Comparison of ENCODE assay signal across 10 cellular contexts in the genomic region with DNA sequence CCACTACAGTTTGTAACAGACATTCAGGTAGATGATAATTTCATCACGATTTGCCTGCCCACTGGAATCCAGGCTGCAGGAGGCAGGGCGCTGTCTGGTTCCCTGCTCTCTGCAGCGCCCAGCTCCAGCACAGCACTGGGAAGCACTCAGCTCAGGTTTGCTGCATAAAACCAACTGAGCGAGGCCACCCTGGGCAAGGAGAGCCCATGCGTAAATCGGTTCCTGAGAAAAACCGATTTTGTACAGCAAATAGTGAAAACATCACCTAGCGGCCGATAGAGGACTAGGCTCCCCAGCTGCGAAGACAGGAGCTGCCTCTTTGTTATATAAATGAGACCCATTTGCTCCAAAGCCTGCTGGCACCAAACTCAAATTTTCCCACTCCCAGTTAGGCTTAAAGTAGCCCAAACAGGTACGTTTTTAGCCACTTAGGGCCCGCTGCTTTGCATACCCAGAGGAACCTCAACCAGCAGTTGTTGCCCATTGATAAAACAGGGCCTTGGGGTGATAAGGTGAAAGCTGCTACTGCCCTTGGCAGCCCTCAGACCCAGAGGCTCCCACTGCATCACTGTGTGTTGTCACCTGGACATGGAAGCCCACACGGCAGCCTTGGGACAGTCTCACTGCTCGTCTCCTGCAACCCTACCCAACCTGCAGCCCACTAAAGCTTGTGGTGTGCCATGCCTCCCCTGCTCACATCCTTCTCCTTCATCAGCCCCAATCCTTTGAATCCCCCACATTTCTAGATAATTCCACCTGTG. TPM values are rescaled to one million over a fixed set of nuclear protein-coding genes. Genes with fewer than 3 reads are reported as not detected.
DNase-seq lines count a peak whose midpoint lies in the region; ATAC-seq and TF ChIP-seq lines count a peak whose summit lies in the region.
"Had no signal": no experiment of that assay in that cellular context is flagged by ENCODE, and none has a peak within 500 bp of the region (broad histone marks: within the 10 kb centered on the region; RNA-seq: fewer than 3 reads in every experiment).

No MANE protein-coding gene starts in this region.

- peak; percentile 23; the same call in 1 of the 3 replicates for TF ChIP-seq CTCF in GM12872 (IDR thresholded peaks at IDR 0.05; ENCODE audit: insufficient read depth, low read depth, low read length)
- TF ChIP-seq CTCF in OCI-LY3 (IDR thresholded peaks at IDR 0.05; ENCODE audit: low read depth, low read length): peak; percentile 38
- TF ChIP-seq CTCF in endothelial cell (IDR thresholded peaks at IDR 0.05; ENCODE audit: unreplicated experiment): peak; percentile 41
- peak; percentile 51 for TF ChIP-seq CTCF in retinal pigment epithelial cell (conservative IDR thresholded peaks at IDR 0.05; ENCODE audit: low read depth, low read length)

- peaks cover 7% of the 10 kb centered on the region for H3K27me3 Mint-ChIP-seq in endothelial cell (ENCODE audit: unreplicated experiment)

- ATAC-seq in GM19452 (IDR thresholded peaks at IDR 0.05; ENCODE audit: unreplicated experiment) (no peak), HG03571 (IDR thresholded peaks at IDR 0.05; ENCODE audit: unreplicated experiment) (no peak)

- H4K20me1 ChIP-seq in OCI-LY3 (ENCODE audit: insufficient read depth, low read length): no peaks in the 10 kb centered on the region

- H3K4me3 ChIP-seq in OCI-LY3 (ENCODE audit: low read length) (no peak overlapping the region), retinal pigment epithelial cell (ENCODE audit: low read length) (no peak overlapping the region)

- H3K27me3 ChIP-seq in OCI-LY3 (ENCODE audit: low read depth, low read length): 0 out of 2 replicates have a peak, but pooled peaks cover 2% of the 10 kb centered on the region

- no peaks in the 10 kb centered on the region for H3K9me3 ChIP-seq in OCI-LY3 (ENCODE audit: insufficient read depth, low read length)

- H2AFZ ChIP-seq in OCI-LY3 (ENCODE audit: low read depth, low read length): no peak overlapping the region

- H3K79me2 ChIP-seq in OCI-LY3 (ENCODE audit: low read length): no peaks in the 10 kb centered on the region

- no peak overlapping the region for H3K27ac ChIP-seq in OCI-LY3 (ENCODE audit: low read length)

- no peak overlapping the region for H3K4me2 ChIP-seq in OCI-LY3 (ENCODE audit: low read length)

- H3K4me3 Mint-ChIP-seq in endothelial cell (ENCODE audit: unreplicated experiment): no peak overlapping the region

- no peaks in the 10 kb centered on the region for H3K36me3 ChIP-seq in OCI-LY3 (replicated peaks; ENCODE audit: low read depth, low read length)

- DNase-seq in endothelial cell (ENCODE audit: low spot score) (no peak), retinal pigment epithelial cell (ENCODE audit: low read depth) (no peak), Kasumi-1 (lab: John Stamatoyannopoulos, UW) (no peak)
- DNase-seq: activated CD4-positive, alpha-beta T cell treated with anti-CD3 and anti-CD28 coated beads, Interleukin-2, amount 50 U/mL, for 4 hours; NCI-H2081 treated with DMSO at 0.1 percent for 48 hours had no signal

- no peak overlapping the region for H3K27ac Mint-ChIP-seq in endothelial cell (ENCODE audit: unreplicated experiment)

- H3K36me3 Mint-ChIP-seq in endothelial cell (ENCODE audit: low read depth, unreplicated experiment): no peaks in the 10 kb centered on the region

- H3K4me1 ChIP-seq in OCI-LY3 (ENCODE audit: low read length): no peaks in the 10 kb centered on the region

- H3K9ac ChIP-seq in OCI-LY3 (ENCODE audit: low read length): no peak overlapping the region

- H3K9me3 Mint-ChIP-seq in endothelial cell (ENCODE audit: unreplicated experiment): no peaks in the 10 kb centered on the region

- no peaks in the 10 kb centered on the region for H3K4me1 Mint-ChIP-seq in endothelial cell (ENCODE audit: unreplicated experiment)

RNA-seq across cellular contexts. Expression of a gene that starts 47.5 kb away (rescaled TPM):
- total RNA-seq in endothelial cell (ENCODE audit: unreplicated experiment): not detected
- total RNA-seq: myocyte had no signal

RNA-seq across cellular contexts. Expression of a gene that starts 49.0 kb away (rescaled TPM):
- 52.3 TPM for total RNA-seq in endothelial cell (ENCODE audit: unreplicated experiment)
